ENCODE assay signal across 8 cellular contexts in genomic region chr2:48529189-48529588, GRCh38. TPM values are rescaled to one million over a fixed set of nuclear protein-coding genes. Genes with fewer than 3 reads are reported as not detected.
DNase-seq lines count a peak whose midpoint lies in the region; TF ChIP-seq lines count a peak whose summit lies in the region.

No MANE protein-coding gene starts in this region.

- WGBS in thyroid gland, 2 donors, result 33 to 40% methylated on average over 7 of the region's 7 CpGs

- peak overlapping the region in 2 of 3 donors; percentile 36 to 83 for H3K27ac ChIP-seq in thyroid gland

- no peak overlapping the region for H3K27ac Mint-ChIP-seq in T-helper 2 cell treated with Interferon-gamma antibody and Interleukin-4, amounts not matched to agents 5 μg/mL and 100 μg/mL, for 36 hours

- H3K27me3 ChIP-seq in NT2/D1 (ENCODE audit: insufficient read depth, insufficient read length), result no peaks in the 10 kb centered on the region
- no peaks in the 10 kb centered on the region for H3K27me3 ChIP-seq in thyroid gland

- intact Hi-C loops in thyroid gland (cut with DNase I), result no loop called here

- peaks cover 2% of the 10 kb centered on the region for H3K27me3 Mint-ChIP-seq in T-helper 2 cell treated with Interferon-gamma antibody and Interleukin-4, amounts not matched to agents 5 μg/mL and 100 μg/mL, for 36 hours (ENCODE audit: low read depth)

- TF ChIP-seq POLR2A in thyroid gland (IDR thresholded peaks at IDR 0.05), result no peak

- H3K9me3 ChIP-seq in NT2/D1 (ENCODE audit: insufficient read depth, low read length) (no peaks in the 10 kb centered on the region), thyroid gland (no peaks in the 10 kb centered on the region)

- no peak for TF ChIP-seq CTCF in thyroid gland (IDR thresholded peaks at IDR 0.05)

- H3K4me1 Mint-ChIP-seq in T-helper 2 cell treated with Interferon-gamma antibody and Interleukin-4, amounts not matched to agents 5 μg/mL and 100 μg/mL, for 36 hours (ENCODE audit: low read depth), result peaks cover 5% of the 10 kb centered on the region

- H3K36me3 Mint-ChIP-seq in T-helper 2 cell treated with Interferon-gamma antibody and Interleukin-4, amounts not matched to agents 5 μg/mL and 100 μg/mL, for 36 hours (ENCODE audit: low read depth), result peaks cover 11% of the 10 kb centered on the region

- H3K4me3 Mint-ChIP-seq in T-helper 2 cell treated with Interferon-gamma antibody and Interleukin-4, amounts not matched to agents 5 μg/mL and 100 μg/mL, for 36 hours, result peak overlapping the region; percentile 22

- no peaks in the 10 kb centered on the region for H3K9me3 Mint-ChIP-seq in T-helper 2 cell treated with Interferon-gamma antibody and Interleukin-4, amounts not matched to agents 5 μg/mL and 100 μg/mL, for 36 hours

- peak overlapping the region; percentile 52 for H3K9ac ChIP-seq in NT2/D1 (ENCODE audit: insufficient read length, low read depth)

- no peaks in the 10 kb centered on the region for H3K36me3 ChIP-seq in NT2/D1 (ENCODE audit: insufficient read depth, insufficient read length, low read length)
- H3K36me3 ChIP-seq in thyroid gland, result no peaks in the 10 kb centered on the region

- H3K4me1 ChIP-seq in NT2/D1 (ENCODE audit: insufficient read depth, insufficient read length) (peaks cover 3% of the 10 kb centered on the region), thyroid gland (peaks cover 7 to 10% of the 10 kb centered on the region in 2 donors)

- DNase-seq in T-helper 2 cell treated with Interferon-gamma antibody and Interleukin-4, amounts not matched to agents 5 μg/mL and 100 μg/mL, for 36 hours (ENCODE audit: low spot score), result no peak
- DNase-seq in T-helper 2 cell (no peak), NT2/D1 (ENCODE audit: low read depth, low spot score) (no peak), iPS-NIHi11 (ENCODE audit: low spot score) (peak; percentile 38), thyroid gland (peak; percentile 29 to 52), RKO (ENCODE audit: low spot score) (no peak), GM19240 (ENCODE audit: insufficient read length, low spot score) (no peak), NK-92 (lab: John Stamatoyannopoulos, UW; ENCODE audit: unreplicated experiment) (no peak)

- H3K4me3 ChIP-seq in NT2/D1 (ENCODE audit: insufficient read length, low read depth), result no peak overlapping the region
- H3K4me3 ChIP-seq in thyroid gland (replicated peaks in 1 of 3), result peak overlapping the region in 1 of 3 donors; percentile 49

RNA-seq across cellular contexts. Expression of gene STON1, which starts 0.8 kb away (rescaled TPM):
- total RNA-seq in thyroid gland, result 10 to 100 TPM; 11.4 to 29.8 (median 15.3) TPM

Comparison
In these comparisons a context has a peak if more than half of its experiments do, and no peak if none do; other contexts are left out.
1. DNase-seq: peak in iPS-NIHi11 (single experiment) and thyroid gland (2 of 2); none in T-helper 2 cell treated with Interferon-gamma antibody and Interleukin-4, amounts not matched to agents 5 μg/mL and 100 μg/mL, for 36 hours (single experiment), T-helper 2 cell (0 of 5), NT2/D1 (single experiment), RKO (single experiment), GM19240 (single experiment) and NK-92 (single experiment).